Comparison of ENCODE assay signal across 8 cellular contexts in the genomic region with DNA sequence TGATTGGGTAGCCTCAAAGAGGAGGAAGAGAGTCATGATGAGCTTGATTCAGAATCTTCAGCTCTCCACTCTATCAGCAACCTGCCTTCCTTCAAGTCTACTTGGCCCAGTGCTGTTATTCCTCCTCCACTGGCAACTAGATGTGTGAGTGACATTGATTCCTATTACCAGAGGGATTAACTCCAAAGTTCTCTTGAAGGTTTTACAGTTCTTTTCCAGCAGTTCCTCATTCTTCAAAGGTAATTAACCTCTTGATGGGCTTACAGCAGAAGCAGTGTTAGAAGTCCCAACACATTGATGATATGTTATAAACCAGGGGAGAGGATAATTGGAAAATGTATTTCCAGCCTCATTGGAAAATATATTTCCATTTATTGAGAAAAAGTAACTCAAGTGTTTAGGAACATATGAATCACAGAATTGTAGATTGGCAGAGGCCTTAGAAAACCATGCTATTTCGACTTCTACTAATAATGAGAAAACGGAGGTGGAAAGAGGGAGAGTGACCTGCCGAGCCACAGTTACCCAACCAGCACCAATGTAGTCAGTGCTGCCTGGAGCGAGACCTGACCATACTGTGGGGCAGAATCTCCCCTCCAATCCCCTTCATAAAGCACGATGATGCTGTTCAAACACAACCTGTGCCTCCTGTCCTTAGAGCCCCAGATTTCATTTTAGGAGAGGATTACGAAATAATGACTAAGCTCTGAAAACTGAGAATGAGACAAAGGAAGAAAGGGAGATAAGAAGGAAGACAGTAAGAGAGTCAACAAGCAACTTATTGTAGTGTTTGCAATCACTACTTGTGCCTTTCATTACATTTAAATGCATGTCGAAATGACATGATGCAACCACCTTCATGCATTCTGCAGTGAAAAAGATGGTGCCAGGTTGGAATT.
A peak's percentile ranks its signal among the peaks of the same experiment; 100 is the strongest.
DNase-seq lines count a peak whose midpoint lies in the region; ATAC-seq and TF ChIP-seq lines count a peak whose summit lies in the region.

No MANE protein-coding gene starts in this region.

- no peak for DNase-seq in activated naive CD4-positive, alpha-beta T cell treated with anti-CD3 and anti-CD28 coated beads for 36 hours
- DNase-seq in activated naive CD4-positive, alpha-beta T cell (lab: John Stamatoyannopoulos, UW): no peak
- DNase-seq in WTC11 (ENCODE audit: low spot score) (no peak), renal cortical epithelial cell (ENCODE audit: low read depth) (peak; percentile 49), caudate nucleus (lab: John Stamatoyannopoulos, UW) (no peak), NCI-H2196 treated with DMSO at 0.1 percent for 48 hours (lab: John Stamatoyannopoulos, UW; ENCODE audit: unreplicated experiment) (no peak)
- DNase-seq in activated CD4-positive, CD25-positive, alpha-beta regulatory T cell (lab: John Stamatoyannopoulos, UW): no peak

- ATAC-seq in HG02970 (IDR thresholded peaks at IDR 0.05; ENCODE audit: low FRiP score, unreplicated experiment) (peak; percentile 55), WTC11 (no peak)

- no peaks in the 10 kb centered on the region for H3K36me3 Mint-ChIP-seq in activated naive CD4-positive, alpha-beta T cell treated with anti-CD3 and anti-CD28 coated beads for 36 hours (ENCODE audit: low read depth)
- no peaks in the 10 kb centered on the region for H3K36me3 Mint-ChIP-seq in WTC11

- no peaks in the 10 kb centered on the region for H3K27me3 Mint-ChIP-seq in activated naive CD4-positive, alpha-beta T cell treated with anti-CD3 and anti-CD28 coated beads for 36 hours (ENCODE audit: low read depth)
- H3K27me3 Mint-ChIP-seq in WTC11 (ENCODE audit: low read depth): no peaks in the 10 kb centered on the region

- TF ChIP-seq CTCF in WTC11 (IDR thresholded peaks at IDR 0.05): no peak

- POLR2A ChIA-PET in WTC11 (lab: Charles Lee): no interaction called here

- CTCF ChIA-PET in activated naive CD4-positive, alpha-beta T cell treated with anti-CD3 and anti-CD28 coated beads for 36 hours (lab: Charles Lee): interaction anchor here (0.6 to 3.0 kb wide), 5 partner anchors 9 to 69 kb away, joined by 3 to 13 read pairs (median 3); no protein-coding TSS in a partner anchor
- CTCF ChIA-PET in WTC11 (lab: Charles Lee): no interaction called here

- H3K4me3 Mint-ChIP-seq in activated naive CD4-positive, alpha-beta T cell treated with anti-CD3 and anti-CD28 coated beads for 36 hours: no peak overlapping the region
- no peak overlapping the region for H3K4me3 Mint-ChIP-seq in WTC11

- no peaks in the 10 kb centered on the region for H3K9me3 Mint-ChIP-seq in activated naive CD4-positive, alpha-beta T cell treated with anti-CD3 and anti-CD28 coated beads for 36 hours
- H3K9me3 Mint-ChIP-seq in WTC11: peaks cover 10% of the 10 kb centered on the region

- peaks cover 79% of the 10 kb centered on the region for H3K4me1 Mint-ChIP-seq in activated naive CD4-positive, alpha-beta T cell treated with anti-CD3 and anti-CD28 coated beads for 36 hours (ENCODE audit: low read depth)
- H3K4me1 Mint-ChIP-seq in WTC11: peaks cover 8% of the 10 kb centered on the region

- no peak overlapping the region for H3K27ac ChIP-seq in caudate nucleus (ENCODE audit: low read depth, low read length)

- H3K27ac Mint-ChIP-seq in activated naive CD4-positive, alpha-beta T cell treated with anti-CD3 and anti-CD28 coated beads for 36 hours: peak overlapping the region; percentile 59
- no peak overlapping the region for H3K27ac Mint-ChIP-seq in WTC11

- intact Hi-C loops in activated naive CD4-positive, alpha-beta T cell treated with anti-CD3 and anti-CD28 coated beads for 36 hours (cut with micrococcal nuclease): loop anchor here (1.0 to 10.0 kb wide), 3 partner anchors 9 to 556 kb away; no protein-coding TSS in a partner anchor

TF ChIP-seq in WTC11, 78 proteins besides CTCF, POLR2A, EP300 and RAD21:
- peak; percentile 98 for TF ChIP-seq GABPB1 (CRISPR knock-in tag; IDR thresholded peaks at IDR 0.05)
- TF ChIP-seq, protein P1, sequence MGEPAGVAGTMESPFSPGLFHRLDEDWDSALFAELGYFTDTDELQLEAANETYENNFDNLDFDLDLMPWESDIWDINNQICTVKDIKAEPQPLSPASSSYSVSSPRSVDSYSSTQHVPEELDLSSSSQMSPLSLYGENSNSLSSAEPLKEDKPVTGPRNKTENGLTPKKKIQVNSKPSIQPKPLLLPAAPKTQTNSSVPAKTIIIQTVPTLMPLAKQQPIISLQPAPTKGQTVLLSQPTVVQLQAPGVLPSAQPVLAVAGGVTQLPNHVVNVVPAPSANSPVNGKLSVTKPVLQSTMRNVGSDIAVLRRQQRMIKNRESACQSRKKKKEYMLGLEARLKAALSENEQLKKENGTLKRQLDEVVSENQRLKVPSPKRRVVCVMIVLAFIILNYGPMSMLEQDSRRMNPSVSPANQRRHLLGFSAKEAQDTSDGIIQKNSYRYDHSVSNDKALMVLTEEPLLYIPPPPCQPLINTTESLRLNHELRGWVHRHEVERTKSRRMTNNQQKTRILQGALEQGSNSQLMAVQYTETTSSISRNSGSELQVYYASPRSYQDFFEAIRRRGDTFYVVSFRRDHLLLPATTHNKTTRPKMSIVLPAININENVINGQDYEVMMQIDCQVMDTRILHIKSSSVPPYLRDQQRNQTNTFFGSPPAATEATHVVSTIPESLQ (CRISPR knock-in tag; IDR thresholded peaks at IDR 0.05): no peak
